1 cellular context compared by ENCODE assay signal in the genomic region with DNA sequence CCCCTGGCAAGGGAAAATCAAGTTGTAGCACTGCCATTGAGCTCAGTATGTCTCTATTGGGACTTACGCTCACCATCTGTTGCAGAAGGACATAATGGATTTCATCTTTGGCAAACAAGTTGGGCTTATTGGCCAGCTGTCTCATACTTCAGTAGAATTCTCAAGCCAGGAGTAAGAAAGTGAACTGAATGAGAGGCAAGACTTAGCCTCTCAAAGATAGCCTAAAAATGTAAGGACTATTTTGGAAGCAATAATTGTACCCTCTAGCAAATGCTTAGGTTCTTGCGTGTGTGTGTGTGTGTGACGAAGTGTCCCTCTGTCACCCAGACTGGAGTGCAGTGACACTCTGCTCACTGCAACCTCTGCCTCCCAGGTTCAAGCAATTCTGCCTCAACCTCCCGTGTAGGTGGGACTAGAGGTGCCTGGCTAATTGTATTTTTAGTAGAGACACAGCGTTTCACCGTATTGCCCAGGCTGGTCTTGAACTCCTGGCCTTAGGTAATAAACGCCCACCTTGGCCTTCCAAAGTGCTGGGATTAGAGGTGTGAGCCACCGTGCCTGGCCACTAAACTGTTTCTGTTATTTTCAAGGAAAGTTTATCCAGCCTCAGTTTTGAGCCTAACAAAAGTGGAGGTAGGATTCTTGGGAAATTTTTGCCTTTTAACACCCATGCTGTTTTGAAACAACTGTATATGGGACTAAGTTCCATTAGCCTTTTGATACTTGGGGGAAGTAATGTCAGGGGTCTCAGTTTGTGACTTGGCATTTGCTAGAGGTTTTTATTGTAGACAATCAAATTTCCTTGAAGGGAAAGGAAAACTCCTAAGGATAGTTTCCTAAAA.
A peak's percentile ranks its signal among the peaks of the same experiment; 100 is the strongest.
TF ChIP-seq lines count a peak whose summit lies in the region.

No MANE protein-coding gene starts in this region.

TF ChIP-seq in WTC11, 78 proteins besides CTCF, POLR2A, EP300 and RAD21 (continued from another document):
- TF ChIP-seq, protein P1, sequence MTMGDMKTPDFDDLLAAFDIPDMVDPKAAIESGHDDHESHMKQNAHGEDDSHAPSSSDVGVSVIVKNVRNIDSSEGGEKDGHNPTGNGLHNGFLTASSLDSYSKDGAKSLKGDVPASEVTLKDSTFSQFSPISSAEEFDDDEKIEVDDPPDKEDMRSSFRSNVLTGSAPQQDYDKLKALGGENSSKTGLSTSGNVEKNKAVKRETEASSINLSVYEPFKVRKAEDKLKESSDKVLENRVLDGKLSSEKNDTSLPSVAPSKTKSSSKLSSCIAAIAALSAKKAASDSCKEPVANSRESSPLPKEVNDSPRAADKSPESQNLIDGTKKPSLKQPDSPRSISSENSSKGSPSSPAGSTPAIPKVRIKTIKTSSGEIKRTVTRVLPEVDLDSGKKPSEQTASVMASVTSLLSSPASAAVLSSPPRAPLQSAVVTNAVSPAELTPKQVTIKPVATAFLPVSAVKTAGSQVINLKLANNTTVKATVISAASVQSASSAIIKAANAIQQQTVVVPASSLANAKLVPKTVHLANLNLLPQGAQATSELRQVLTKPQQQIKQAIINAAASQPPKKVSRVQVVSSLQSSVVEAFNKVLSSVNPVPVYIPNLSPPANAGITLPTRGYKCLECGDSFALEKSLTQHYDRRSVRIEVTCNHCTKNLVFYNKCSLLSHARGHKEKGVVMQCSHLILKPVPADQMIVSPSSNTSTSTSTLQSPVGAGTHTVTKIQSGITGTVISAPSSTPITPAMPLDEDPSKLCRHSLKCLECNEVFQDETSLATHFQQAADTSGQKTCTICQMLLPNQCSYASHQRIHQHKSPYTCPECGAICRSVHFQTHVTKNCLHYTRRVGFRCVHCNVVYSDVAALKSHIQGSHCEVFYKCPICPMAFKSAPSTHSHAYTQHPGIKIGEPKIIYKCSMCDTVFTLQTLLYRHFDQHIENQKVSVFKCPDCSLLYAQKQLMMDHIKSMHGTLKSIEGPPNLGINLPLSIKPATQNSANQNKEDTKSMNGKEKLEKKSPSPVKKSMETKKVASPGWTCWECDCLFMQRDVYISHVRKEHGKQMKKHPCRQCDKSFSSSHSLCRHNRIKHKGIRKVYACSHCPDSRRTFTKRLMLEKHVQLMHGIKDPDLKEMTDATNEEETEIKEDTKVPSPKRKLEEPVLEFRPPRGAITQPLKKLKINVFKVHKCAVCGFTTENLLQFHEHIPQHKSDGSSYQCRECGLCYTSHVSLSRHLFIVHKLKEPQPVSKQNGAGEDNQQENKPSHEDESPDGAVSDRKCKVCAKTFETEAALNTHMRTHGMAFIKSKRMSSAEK (CRISPR knock-in tag; IDR thresholded peaks at IDR 0.05; ENCODE audit: borderline replicate concordance) = peak; percentile 92
- TF ChIP-seq PRRX2 (CRISPR knock-in tag; IDR thresholded peaks at IDR 0.05) = peak; percentile 93
- TF ChIP-seq, protein P2, sequence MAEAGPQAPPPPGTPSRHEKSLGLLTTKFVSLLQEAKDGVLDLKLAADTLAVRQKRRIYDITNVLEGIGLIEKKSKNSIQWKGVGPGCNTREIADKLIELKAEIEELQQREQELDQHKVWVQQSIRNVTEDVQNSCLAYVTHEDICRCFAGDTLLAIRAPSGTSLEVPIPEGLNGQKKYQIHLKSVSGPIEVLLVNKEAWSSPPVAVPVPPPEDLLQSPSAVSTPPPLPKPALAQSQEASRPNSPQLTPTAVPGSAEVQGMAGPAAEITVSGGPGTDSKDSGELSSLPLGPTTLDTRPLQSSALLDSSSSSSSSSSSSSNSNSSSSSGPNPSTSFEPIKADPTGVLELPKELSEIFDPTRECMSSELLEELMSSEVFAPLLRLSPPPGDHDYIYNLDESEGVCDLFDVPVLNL (CRISPR knock-in tag; IDR thresholded peaks at IDR 0.05; ENCODE audit: borderline replicate concordance, low read depth) = no peak
- TF ChIP-seq, protein P3, sequence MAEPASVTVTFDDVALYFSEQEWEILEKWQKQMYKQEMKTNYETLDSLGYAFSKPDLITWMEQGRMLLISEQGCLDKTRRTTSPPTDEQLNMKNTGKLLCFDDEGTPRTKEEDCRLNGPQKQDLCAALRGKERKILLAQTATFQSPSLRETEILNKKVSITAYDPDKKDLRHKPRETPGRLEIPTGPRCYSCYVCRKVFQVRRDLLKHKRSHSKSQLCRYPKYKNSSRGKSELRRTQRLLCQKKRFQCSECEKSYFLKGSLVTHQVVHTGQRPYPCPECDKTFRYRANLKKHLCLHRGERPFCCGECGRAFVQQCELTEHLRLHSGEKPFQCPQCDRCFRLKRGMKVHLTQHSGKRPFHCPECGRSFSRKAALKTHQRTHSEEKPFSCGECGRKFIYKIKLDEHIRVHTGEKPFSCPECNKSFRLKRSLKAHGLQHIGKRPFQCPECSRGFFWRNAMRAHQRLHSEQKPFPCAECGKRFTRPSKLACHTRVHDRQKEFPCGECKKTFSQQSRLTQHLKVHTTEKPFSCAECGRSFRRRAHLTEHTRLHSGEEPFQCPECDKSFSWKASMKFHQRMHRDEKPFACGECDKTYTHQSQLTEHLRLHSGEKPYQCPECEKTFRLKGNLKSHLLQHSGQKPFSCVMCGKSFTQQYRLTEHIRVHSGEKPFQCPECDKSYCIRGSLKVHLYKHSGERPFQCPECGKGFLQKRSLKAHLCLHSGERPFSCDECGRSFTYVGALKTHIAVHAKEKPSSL (CRISPR knock-in tag; conservative IDR thresholded peaks at IDR 0.05) = peak; percentile 92
- TF ChIP-seq JUN (CRISPR knock-in tag; IDR thresholded peaks at IDR 0.05) = no peak
- TF ChIP-seq, protein P4, sequence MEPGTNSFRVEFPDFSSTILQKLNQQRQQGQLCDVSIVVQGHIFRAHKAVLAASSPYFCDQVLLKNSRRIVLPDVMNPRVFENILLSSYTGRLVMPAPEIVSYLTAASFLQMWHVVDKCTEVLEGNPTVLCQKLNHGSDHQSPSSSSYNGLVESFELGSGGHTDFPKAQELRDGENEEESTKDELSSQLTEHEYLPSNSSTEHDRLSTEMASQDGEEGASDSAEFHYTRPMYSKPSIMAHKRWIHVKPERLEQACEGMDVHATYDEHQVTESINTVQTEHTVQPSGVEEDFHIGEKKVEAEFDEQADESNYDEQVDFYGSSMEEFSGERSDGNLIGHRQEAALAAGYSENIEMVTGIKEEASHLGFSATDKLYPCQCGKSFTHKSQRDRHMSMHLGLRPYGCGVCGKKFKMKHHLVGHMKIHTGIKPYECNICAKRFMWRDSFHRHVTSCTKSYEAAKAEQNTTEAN (CRISPR knock-in tag; IDR thresholded peaks at IDR 0.05) = no peak
- TF ChIP-seq, protein P5, sequence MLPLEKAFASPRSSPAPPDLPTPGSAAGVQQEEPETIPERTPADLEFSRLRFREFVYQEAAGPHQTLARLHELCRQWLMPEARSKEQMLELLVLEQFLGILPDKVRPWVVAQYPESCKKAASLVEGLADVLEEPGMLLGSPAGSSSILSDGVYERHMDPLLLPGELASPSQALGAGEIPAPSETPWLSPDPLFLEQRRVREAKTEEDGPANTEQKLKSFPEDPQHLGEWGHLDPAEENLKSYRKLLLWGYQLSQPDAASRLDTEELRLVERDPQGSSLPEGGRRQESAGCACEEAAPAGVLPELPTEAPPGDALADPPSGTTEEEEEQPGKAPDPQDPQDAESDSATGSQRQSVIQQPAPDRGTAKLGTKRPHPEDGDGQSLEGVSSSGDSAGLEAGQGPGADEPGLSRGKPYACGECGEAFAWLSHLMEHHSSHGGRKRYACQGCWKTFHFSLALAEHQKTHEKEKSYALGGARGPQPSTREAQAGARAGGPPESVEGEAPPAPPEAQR (CRISPR knock-in tag; IDR thresholded peaks at IDR 0.05) = no peak; the same call in 1 of the 2 replicates
- TF ChIP-seq, protein P6, sequence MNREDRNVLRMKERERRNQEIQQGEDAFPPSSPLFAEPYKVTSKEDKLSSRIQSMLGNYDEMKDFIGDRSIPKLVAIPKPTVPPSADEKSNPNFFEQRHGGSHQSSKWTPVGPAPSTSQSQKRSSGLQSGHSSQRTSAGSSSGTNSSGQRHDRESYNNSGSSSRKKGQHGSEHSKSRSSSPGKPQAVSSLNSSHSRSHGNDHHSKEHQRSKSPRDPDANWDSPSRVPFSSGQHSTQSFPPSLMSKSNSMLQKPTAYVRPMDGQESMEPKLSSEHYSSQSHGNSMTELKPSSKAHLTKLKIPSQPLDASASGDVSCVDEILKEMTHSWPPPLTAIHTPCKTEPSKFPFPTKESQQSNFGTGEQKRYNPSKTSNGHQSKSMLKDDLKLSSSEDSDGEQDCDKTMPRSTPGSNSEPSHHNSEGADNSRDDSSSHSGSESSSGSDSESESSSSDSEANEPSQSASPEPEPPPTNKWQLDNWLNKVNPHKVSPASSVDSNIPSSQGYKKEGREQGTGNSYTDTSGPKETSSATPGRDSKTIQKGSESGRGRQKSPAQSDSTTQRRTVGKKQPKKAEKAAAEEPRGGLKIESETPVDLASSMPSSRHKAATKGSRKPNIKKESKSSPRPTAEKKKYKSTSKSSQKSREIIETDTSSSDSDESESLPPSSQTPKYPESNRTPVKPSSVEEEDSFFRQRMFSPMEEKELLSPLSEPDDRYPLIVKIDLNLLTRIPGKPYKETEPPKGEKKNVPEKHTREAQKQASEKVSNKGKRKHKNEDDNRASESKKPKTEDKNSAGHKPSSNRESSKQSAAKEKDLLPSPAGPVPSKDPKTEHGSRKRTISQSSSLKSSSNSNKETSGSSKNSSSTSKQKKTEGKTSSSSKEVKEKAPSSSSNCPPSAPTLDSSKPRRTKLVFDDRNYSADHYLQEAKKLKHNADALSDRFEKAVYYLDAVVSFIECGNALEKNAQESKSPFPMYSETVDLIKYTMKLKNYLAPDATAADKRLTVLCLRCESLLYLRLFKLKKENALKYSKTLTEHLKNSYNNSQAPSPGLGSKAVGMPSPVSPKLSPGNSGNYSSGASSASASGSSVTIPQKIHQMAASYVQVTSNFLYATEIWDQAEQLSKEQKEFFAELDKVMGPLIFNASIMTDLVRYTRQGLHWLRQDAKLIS (CRISPR knock-in tag; IDR thresholded peaks at IDR 0.05; ENCODE audit: borderline replicate concordance) = no peak
- TF ChIP-seq, protein P7, sequence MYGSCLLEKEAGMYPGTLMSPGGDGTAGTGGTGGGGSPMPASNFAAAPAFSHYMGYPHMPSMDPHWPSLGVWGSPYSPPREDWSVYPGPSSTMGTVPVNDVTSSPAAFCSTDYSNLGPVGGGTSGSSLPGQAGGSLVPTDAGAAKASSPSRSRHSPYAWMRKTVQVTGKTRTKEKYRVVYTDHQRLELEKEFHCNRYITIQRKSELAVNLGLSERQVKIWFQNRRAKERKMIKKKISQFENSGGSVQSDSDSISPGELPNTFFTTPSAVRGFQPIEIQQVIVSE (CRISPR knock-in tag; IDR thresholded peaks at IDR 0.05; ENCODE audit: borderline replicate concordance) = no peak
- TF ChIP-seq, protein P8, sequence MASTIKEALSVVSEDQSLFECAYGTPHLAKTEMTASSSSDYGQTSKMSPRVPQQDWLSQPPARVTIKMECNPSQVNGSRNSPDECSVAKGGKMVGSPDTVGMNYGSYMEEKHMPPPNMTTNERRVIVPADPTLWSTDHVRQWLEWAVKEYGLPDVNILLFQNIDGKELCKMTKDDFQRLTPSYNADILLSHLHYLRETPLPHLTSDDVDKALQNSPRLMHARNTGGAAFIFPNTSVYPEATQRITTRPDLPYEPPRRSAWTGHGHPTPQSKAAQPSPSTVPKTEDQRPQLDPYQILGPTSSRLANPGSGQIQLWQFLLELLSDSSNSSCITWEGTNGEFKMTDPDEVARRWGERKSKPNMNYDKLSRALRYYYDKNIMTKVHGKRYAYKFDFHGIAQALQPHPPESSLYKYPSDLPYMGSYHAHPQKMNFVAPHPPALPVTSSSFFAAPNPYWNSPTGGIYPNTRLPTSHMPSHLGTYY (CRISPR knock-in tag; IDR thresholded peaks at IDR 0.05) = peak; percentile 93
- no peak for TF ChIP-seq FOXJ3 (CRISPR knock-in tag; IDR thresholded peaks at IDR 0.05; ENCODE audit: borderline replicate concordance)
- TF ChIP-seq EMX1 (CRISPR knock-in tag; IDR thresholded peaks at IDR 0.05) = peak; percentile 96
- no peak for TF ChIP-seq ZNF138 (CRISPR knock-in tag; conservative IDR thresholded peaks at IDR 0.05)
- no peak for TF ChIP-seq NFE2L1 (CRISPR knock-in tag; IDR thresholded peaks at IDR 0.05)
- peak; percentile 15; the same call in 1 of the 2 replicates for TF ChIP-seq SP1 (CRISPR knock-in tag; conservative IDR thresholded peaks at IDR 0.05)
- peak; percentile 93 for TF ChIP-seq ZNF671 (CRISPR knock-in tag; IDR thresholded peaks at IDR 0.05)
- TF ChIP-seq NFATC4 (CRISPR knock-in tag; IDR thresholded peaks at IDR 0.05) = peak; percentile 94
- TF ChIP-seq, protein P9, sequence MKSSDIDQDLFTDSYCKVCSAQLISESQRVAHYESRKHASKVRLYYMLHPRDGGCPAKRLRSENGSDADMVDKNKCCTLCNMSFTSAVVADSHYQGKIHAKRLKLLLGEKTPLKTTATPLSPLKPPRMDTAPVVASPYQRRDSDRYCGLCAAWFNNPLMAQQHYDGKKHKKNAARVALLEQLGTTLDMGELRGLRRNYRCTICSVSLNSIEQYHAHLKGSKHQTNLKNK (CRISPR knock-in tag; IDR thresholded peaks at IDR 0.05) = peak; percentile 34
